Comparison of ENCODE assay signal across 14 cellular contexts in genomic region chr16:73304008-73304814, GRCh38.
A peak's percentile ranks its signal among the peaks of the same experiment; 100 is the strongest.
DNase-seq lines count a peak whose midpoint lies in the region; TF ChIP-seq lines count a peak whose summit lies in the region.
"Had no signal": no experiment of that assay in that cellular context is flagged by ENCODE, and none has a peak within 500 bp of the region (broad histone marks: within the 10 kb centered on the region; RNA-seq: fewer than 3 reads in every experiment).

No MANE protein-coding gene starts in this region.

- TF ChIP-seq CTCF in mesothelial cell of epicardium (IDR thresholded peaks at IDR 0.05; ENCODE audit: unreplicated experiment) (no peak), type B pancreatic cell (conservative IDR thresholded peaks at IDR 0.05) (no peak)

- peak overlapping the region; percentile 3 for H3K4me3 Mint-ChIP-seq in mesothelial cell of epicardium
- H3K4me3 Mint-ChIP-seq in type B pancreatic cell = peak overlapping the region; percentile 8
- H3K4me3 Mint-ChIP-seq: B cell; CD4-positive, alpha-beta memory T cell had no signal

- H3K36me3 Mint-ChIP-seq in mesothelial cell of epicardium (no peaks in the 10 kb centered on the region), type B pancreatic cell (no peaks in the 10 kb centered on the region)
- H3K36me3 Mint-ChIP-seq: CD4-positive, alpha-beta memory T cell had no signal

- H3K27ac Mint-ChIP-seq in mesothelial cell of epicardium = peak overlapping the region; percentile 11
- H3K27ac Mint-ChIP-seq in type B pancreatic cell = peak overlapping the region; percentile 2
- H3K27ac Mint-ChIP-seq: B cell; CD4-positive, alpha-beta memory T cell had no signal

- DNase-seq in HEK293T (ENCODE audit: extremely low spot score) = peak; percentile 38
- peak; percentile 19 to 56 for DNase-seq in NCI-H526 (lab: John Stamatoyannopoulos, UW)
- peak in 1 of 2 experiments; percentile 47 for DNase-seq in mesothelial cell of epicardium (ENCODE audit: low spot score in 2 of 2, unreplicated experiment in 2 of 2)
- no peak for DNase-seq in type B pancreatic cell (ENCODE audit: extremely low spot score, unreplicated experiment)
- no peak for DNase-seq in glomerular visceral epithelial cell (ENCODE audit: extremely low spot score)
- DNase-seq in LoVo (ENCODE audit: low spot score) = no peak
- DNase-seq in GDM1 (lab: John Stamatoyannopoulos, UW) = no peak
- DNase-seq: CD4-positive, alpha-beta memory T cell; HCEC 1CT; NCI-H1048; NCI-H146; NCI-H2107; NCI-H774 had no signal

- H3K9me3 Mint-ChIP-seq in mesothelial cell of epicardium (no peaks in the 10 kb centered on the region), type B pancreatic cell (no peaks in the 10 kb centered on the region)

- POLR2A ChIA-PET in HEK293T (lab: Yijun Ruan, JAX) = no interaction called here

- no peaks in the 10 kb centered on the region for H3K27me3 Mint-ChIP-seq in mesothelial cell of epicardium (ENCODE audit: low read depth)
- H3K27me3 Mint-ChIP-seq in type B pancreatic cell = peaks cover 9% of the 10 kb centered on the region
- H3K27me3 Mint-ChIP-seq: B cell; CD4-positive, alpha-beta memory T cell had no signal

- H3K4me1 Mint-ChIP-seq in mesothelial cell of epicardium (peaks cover 28% of the 10 kb centered on the region), type B pancreatic cell (ENCODE audit: unreplicated experiment) (peaks cover 22% of the 10 kb centered on the region)
- H3K4me1 Mint-ChIP-seq: CD4-positive, alpha-beta memory T cell had no signal

- CTCF ChIA-PET in HEK293T (lab: Yijun Ruan, JAX) = no interaction called here

TF ChIP-seq in HEK293T, 16 proteins besides CTCF, POLR2A, EP300 and RAD21:
- TF ChIP-seq ELF4 (IDR thresholded peaks at IDR 0.05) = no peak
- TF ChIP-seq HDGF (IDR thresholded peaks at IDR 0.05; ENCODE audit: borderline replicate concordance) = no peak
- TF ChIP-seq FOXA1 (IDR thresholded peaks at IDR 0.05) = no peak
- TF ChIP-seq, protein P1, sequence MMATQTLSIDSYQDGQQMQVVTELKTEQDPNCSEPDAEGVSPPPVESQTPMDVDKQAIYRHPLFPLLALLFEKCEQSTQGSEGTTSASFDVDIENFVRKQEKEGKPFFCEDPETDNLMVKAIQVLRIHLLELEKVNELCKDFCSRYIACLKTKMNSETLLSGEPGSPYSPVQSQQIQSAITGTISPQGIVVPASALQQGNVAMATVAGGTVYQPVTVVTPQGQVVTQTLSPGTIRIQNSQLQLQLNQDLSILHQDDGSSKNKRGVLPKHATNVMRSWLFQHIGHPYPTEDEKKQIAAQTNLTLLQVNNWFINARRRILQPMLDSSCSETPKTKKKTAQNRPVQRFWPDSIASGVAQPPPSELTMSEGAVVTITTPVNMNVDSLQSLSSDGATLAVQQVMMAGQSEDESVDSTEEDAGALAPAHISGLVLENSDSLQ (IDR thresholded peaks at IDR 0.05) = no peak
- no peak for TF ChIP-seq FOXM1 (IDR thresholded peaks at IDR 0.05; ENCODE audit: borderline replicate concordance)
- no peak for TF ChIP-seq SP1 (IDR thresholded peaks at IDR 0.05)
- TF ChIP-seq ZNF384 (IDR thresholded peaks at IDR 0.05) = no peak
- no peak for TF ChIP-seq L3MBTL2 (conservative IDR thresholded peaks at IDR 0.05)
- TF ChIP-seq LEF1 (IDR thresholded peaks at IDR 0.05; ENCODE audit: borderline replicate concordance) = no peak
- no peak for TF ChIP-seq SUZ12 (IDR thresholded peaks at IDR 0.05)
TF ChIP-seq in HEK293T: peak in this region for 0.

Comparison
In these comparisons a context has a peak if more than half of its experiments do, and no peak if none do; other contexts are left out.
1. DNase-seq: peak in HEK293T (single experiment) and NCI-H526 (2 of 2); none in type B pancreatic cell (single experiment), glomerular visceral epithelial cell (single experiment), LoVo (single experiment) and GDM1 (single experiment).